1 cellular context compared by ENCODE assay signal in genomic region chr20:58233881-58234528, GRCh38.
TF ChIP-seq lines count a peak whose summit lies in the region.

No MANE protein-coding gene starts in this region.

TF ChIP-seq in K562, 482 proteins besides CTCF, POLR2A, EP300 and RAD21 (continued from another document):
- TF ChIP-seq ARID4B (CRISPR knock-in tag; IDR thresholded peaks at IDR 0.05) (no peak), TEAD1 (CRISPR knock-in tag; IDR thresholded peaks at IDR 0.05) (no peak), KLF1 (tag; IDR thresholded peaks at IDR 0.05) (no peak), SMC3 (conservative IDR thresholded peaks at IDR 0.05; ENCODE audit: insufficient read depth, low read depth, low read length) (peak; percentile 50), ZFP36 (IDR thresholded peaks at IDR 0.05; ENCODE audit: low read depth, low read length, partially characterized antibody) (peak; percentile 70), SIRT6 (IDR thresholded peaks at IDR 0.05; ENCODE audit: low read depth, low read length) (no peak), ARHGAP35 (IDR thresholded peaks at IDR 0.05; ENCODE audit: partially characterized antibody) (no peak), SMARCA5 (IDR thresholded peaks at IDR 0.05) (peak; percentile 60; the same call in 1 of the 2 replicates), SMARCC2 (IDR thresholded peaks at IDR 0.05; ENCODE audit: low read depth) (no peak), KAT7 (CRISPR knock-in tag; IDR thresholded peaks at IDR 0.05; ENCODE audit: borderline replicate concordance) (no peak), GTF2A2 (tag; IDR thresholded peaks at IDR 0.05) (no peak), ZNF717 (CRISPR knock-in tag; IDR thresholded peaks at IDR 0.05) (no peak), ZNF384 (IDR thresholded peaks at IDR 0.05; ENCODE audit: low read depth, low read length) (peak; percentile 43), NR2C1 (IDR thresholded peaks at IDR 0.05) (no peak), NR2C1 (tag; IDR thresholded peaks at IDR 0.05) (no peak)
